ENCODE assay signal across 15 cellular contexts in the genomic region with DNA sequence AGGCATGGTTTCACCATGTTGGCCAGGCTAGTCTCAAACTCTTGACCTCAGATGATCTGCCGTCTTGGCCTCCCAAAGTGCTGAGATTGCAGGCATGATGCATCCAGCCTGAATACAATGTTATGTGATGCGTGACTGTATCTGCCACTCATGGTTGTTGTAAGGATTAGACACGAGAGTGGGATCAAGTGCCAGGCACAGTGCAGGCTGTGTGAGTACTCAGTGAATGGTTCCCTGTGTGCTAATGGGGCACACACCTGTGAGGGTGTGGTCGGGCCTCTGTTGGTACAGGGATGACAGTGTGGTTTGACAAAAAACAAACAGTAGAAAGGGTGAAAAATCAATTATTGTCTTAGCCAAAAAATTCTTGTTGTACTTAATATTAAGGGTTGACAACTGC.
A peak's percentile ranks its signal among the peaks of the same experiment; 100 is the strongest.
DNase-seq lines count a peak whose midpoint lies in the region; TF ChIP-seq lines count a peak whose summit lies in the region.
"Had no signal": no experiment of that assay in that cellular context is flagged by ENCODE, and none has a peak within 500 bp of the region (broad histone marks: within the 10 kb centered on the region; RNA-seq: fewer than 3 reads in every experiment).

No MANE protein-coding gene starts in this region.

- H3K27me3 Mint-ChIP-seq in H9 (ENCODE audit: low read depth) = no peaks in the 10 kb centered on the region
- H3K27me3 Mint-ChIP-seq: CD4-positive, alpha-beta memory T cell had no signal

- H3K79me2 ChIP-seq in H9 (ENCODE audit: insufficient read depth, low read length) = no peaks in the 10 kb centered on the region
- H3K79me2 ChIP-seq in mammary epithelial cell (ENCODE audit: insufficient read depth, low read length) = no peaks in the 10 kb centered on the region

- dilution Hi-C loops in mammary epithelial cell (cut with HindIII; ENCODE audit: low sequenced_read_pairs) = no loop called here

- CTCF ChIA-PET in mammary epithelial cell (lab: Charles Lee; ENCODE audit: low non-redundant PET) = no interaction called here

- H3K9me3 ChIP-seq in H9 (ENCODE audit: control insufficient read depth, low read depth, low read length) (no peaks in the 10 kb centered on the region), testis (no peaks in the 10 kb centered on the region), mammary epithelial cell (replicated peaks; ENCODE audit: insufficient read depth, low read length) (no peaks in the 10 kb centered on the region)
- H3K9me3 ChIP-seq: BLaER1 had no signal

- no peak overlapping the region for H2AK5ac ChIP-seq in H9 (ENCODE audit: insufficient read length, low read length)

- no peak overlapping the region for H4K91ac ChIP-seq in H9 (ENCODE audit: insufficient read length, low read depth, low read length)

- H3K9me3 Mint-ChIP-seq in H9 = no peaks in the 10 kb centered on the region
- H3K9me3 Mint-ChIP-seq: CD14-positive monocyte; CD4-positive, alpha-beta memory T cell had no signal

- no peak overlapping the region for H3K27ac ChIP-seq in H9 (ENCODE audit: insufficient read length, low read depth, low read length)
- no peak overlapping the region for H3K27ac ChIP-seq in testis
- no peak overlapping the region for H3K27ac ChIP-seq in mammary epithelial cell (ENCODE audit: insufficient read depth, low read depth, low read length)
- H3K27ac ChIP-seq: BLaER1 had no signal

- no peak overlapping the region for H3K4me2 ChIP-seq in H9 (ENCODE audit: insufficient read depth, insufficient read length, low read length)
- no peak overlapping the region for H3K4me2 ChIP-seq in mammary epithelial cell (ENCODE audit: insufficient read depth, low read depth, low read length)
- H3K4me2 ChIP-seq: BLaER1 had no signal

- BruUV-seq in mammary epithelial cell (replicated peaks; lab: Mats Ljungman, UMichigan) = no TSS peak

- H3K27me3 ChIP-seq in H9 (ENCODE audit: insufficient read depth, low read length) (no peaks in the 10 kb centered on the region), testis (no peaks in the 10 kb centered on the region), mammary epithelial cell (ENCODE audit: insufficient read depth, low read length) (no peaks in the 10 kb centered on the region)
- H3K27me3 ChIP-seq: BLaER1 had no signal

- H3T11ph ChIP-seq in H9 (ENCODE audit: low read length) = no peak overlapping the region

- H4K20me1 ChIP-seq in H9 (ENCODE audit: control insufficient read depth, insufficient read depth, insufficient read length) (no peaks in the 10 kb centered on the region), mammary epithelial cell (ENCODE audit: insufficient read depth, low read length) (no peaks in the 10 kb centered on the region)
- H4K20me1 ChIP-seq: BLaER1 had no signal

- H3K36me3 ChIP-seq in testis (ENCODE audit: low read depth, missing control alignments) (no peaks in the 10 kb centered on the region), mammary epithelial cell (ENCODE audit: insufficient read depth, low read length) (peaks cover 5% of the 10 kb centered on the region)

- no peak overlapping the region for H3K56ac ChIP-seq in H9 (ENCODE audit: insufficient read length, low read depth, low read length)

- in situ Hi-C loops in mammary epithelial cell (cut with MboI; ENCODE audit: low sequenced_read_pairs in 2 of 2) = no loop called here

- no peak overlapping the region for H3K4me3 ChIP-seq in testis
- H3K4me3 ChIP-seq in mammary epithelial cell (replicated peaks in 1 of 3; ENCODE audit: insufficient read depth in 1 of 3, low read depth in 2 of 3, low read length in 3 of 3) = no peak overlapping the region
- H3K4me3 ChIP-seq: BLaER1 had no signal

- no peak overlapping the region for H2BK5ac ChIP-seq in H9 (ENCODE audit: insufficient read length, low read length)

- no peak overlapping the region for H3K4ac ChIP-seq in H9 (ENCODE audit: low read depth, low read length)

- intact Hi-C loops in testis (cut with DNase I; ENCODE audit: low total_unique reads) (no loop called here), mammary epithelial cell (cut with micrococcal nuclease) (no loop called here)

- no peak overlapping the region for H3K14ac ChIP-seq in H9 (ENCODE audit: insufficient read depth, low read length)

- 0 out of 7 replicates have a peak overlapping the region, but pooled peaks of 1 of the 3 experiments have one; percentile 52 for H3K27ac Mint-ChIP-seq in H9
- H3K27ac Mint-ChIP-seq: CD14-positive monocyte; CD4-positive, alpha-beta memory T cell had no signal

- no peak overlapping the region for H4K8ac ChIP-seq in H9 (replicated peaks; ENCODE audit: insufficient read length, low read depth, low read length)

- H2BK20ac ChIP-seq in H9 (ENCODE audit: low read depth, low read length, poor library complexity, severe bottlenecking) = no peak overlapping the region

- no peaks in the 10 kb centered on the region for H3K23me2 ChIP-seq in H9 (ENCODE audit: insufficient read length, low read depth, low read length, poor library complexity, severe bottlenecking)

- no peak overlapping the region for H4K5ac ChIP-seq in H9 (ENCODE audit: insufficient read length, low read depth, low read length)

- H2AFZ ChIP-seq in H9 (ENCODE audit: low read length) (no peak overlapping the region), mammary epithelial cell (ENCODE audit: low read depth, low read length) (no peak overlapping the region)

- peaks cover 13 to 32% (median 17%) of the 10 kb centered on the region in 3 experiments for H3K36me3 Mint-ChIP-seq in H9 (ENCODE audit: insufficient read depth in 1 of 3, low read depth in 3 of 3)

- no peak overlapping the region for H3K23ac ChIP-seq in H9 (ENCODE audit: insufficient read length, low read depth, low read length)

- no peak overlapping the region for H3K9ac ChIP-seq in H9 (ENCODE audit: extremely low read depth, insufficient read length, low read length)
- no peak overlapping the region for H3K9ac ChIP-seq in mammary epithelial cell (ENCODE audit: insufficient read depth, low read length)
- H3K9ac ChIP-seq: BLaER1 had no signal

- peak; percentile 1 for DNase-seq in AG08396 (ENCODE audit: low spot score)
- no peak for DNase-seq in H9
- DNase-seq in mesenteric fat pad (ENCODE audit: low spot score) = peak; percentile 39
- peak; percentile 1 for DNase-seq in testis
- no peak for DNase-seq in HUDEP-2 (lab: John Stamatoyannopoulos, UW; ENCODE audit: unreplicated experiment in 76 of 76)
- DNase-seq in mammary epithelial cell = no peak
- DNase-seq: ACHN; AML-193; CD4-positive, alpha-beta memory T cell; DMS153; DMS79; GF-D8; HCEC 1CT had no signal

- H3K4me1 ChIP-seq in H9 (ENCODE audit: insufficient read depth, low read length) = no peaks in the 10 kb centered on the region
- no peaks in the 10 kb centered on the region for H3K4me1 ChIP-seq in testis
- H3K4me1 ChIP-seq in mammary epithelial cell (ENCODE audit: insufficient read depth, low read length) = no peaks in the 10 kb centered on the region
- H3K4me1 ChIP-seq: BLaER1 had no signal

- H2BK120ac ChIP-seq in H9 (ENCODE audit: low read depth, low read length, poor library complexity, severe bottlenecking) = no peak overlapping the region

- no peak overlapping the region for H2BK12ac ChIP-seq in H9 (ENCODE audit: insufficient read length, low read depth, low read length)

- no peak overlapping the region for H2BK15ac ChIP-seq in H9 (ENCODE audit: low read depth, low read length)

- H3K4me3 Mint-ChIP-seq in H9 = no peak overlapping the region
- H3K4me3 Mint-ChIP-seq: CD14-positive monocyte; CD4-positive, alpha-beta memory T cell had no signal

- peak overlapping the region; percentile 51 for H3K18ac ChIP-seq in H9 (ENCODE audit: insufficient read length, low read depth, low read length)

- WGBS in H9 (ENCODE audit: extremely low coverage, insufficient read length, low lambda C conversion rate) = no CpG with 5 or more reads among the region's 4 CpGs
- WGBS in testis, 2 donors = 93 to 96% methylated on average over 4 of the region's 4 CpGs
- 85% methylated on average over 4 of the region's 4 CpGs for WGBS in mammary epithelial cell (ENCODE audit: low coverage, missing lambda C conversion rate)

- H3K4me1 Mint-ChIP-seq in H9 = peaks cover 0 to 4% of the 10 kb centered on the region in 2 experiments; a peak in 1 of 4 replicates
- H3K4me1 Mint-ChIP-seq: CD14-positive monocyte had no signal

- TF ChIP-seq POLR2A in testis (IDR thresholded peaks at IDR 0.05) = no peak

- TF ChIP-seq CTCF in H9 (conservative IDR thresholded peaks at IDR 0.05) (no peak), testis (IDR thresholded peaks at IDR 0.05) (no peak), mammary epithelial cell (conservative IDR thresholded peaks at IDR 0.05 in 1 of 2, IDR thresholded peaks at IDR 0.05 in 1 of 2; ENCODE audit: extremely low read depth in 1 of 2, insufficient read depth in 1 of 2, low read depth in 1 of 2, low read length in 2 of 2) (no peak)

- H3K79me1 ChIP-seq in H9 (ENCODE audit: insufficient read depth, low read depth, low read length, poor library complexity, severe bottlenecking) = no peaks in the 10 kb centered on the region

Comparison
In these comparisons a context has a peak if more than half of its experiments do, and no peak if none do; other contexts are left out.
1. DNase-seq: peak in AG08396 (single experiment), mesenteric fat pad (single experiment) and testis (single experiment); none in H9 (single experiment), HUDEP-2 (0 of 76) and mammary epithelial cell (single experiment).